Comparison of ENCODE assay signal across 24 cellular contexts in the genomic region with DNA sequence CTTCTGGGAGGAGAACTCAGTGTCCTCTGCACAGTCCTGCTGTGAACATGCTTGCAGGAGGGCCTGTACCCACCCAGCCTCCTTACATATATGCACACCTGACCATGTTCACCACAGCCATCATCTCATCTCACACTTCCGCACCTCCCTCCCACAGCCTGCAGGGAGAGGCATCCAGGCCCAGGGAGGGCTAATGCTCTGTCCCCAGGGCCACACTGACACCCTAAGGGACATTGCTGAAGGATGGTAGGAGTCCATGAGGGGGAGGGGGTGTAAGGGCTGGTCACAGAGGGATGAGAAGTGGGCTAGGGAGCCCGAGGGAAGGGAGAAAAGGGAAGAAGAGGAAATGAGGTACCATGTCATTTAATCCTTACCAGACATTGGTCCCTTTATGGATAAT. TPM values are rescaled to one million over a fixed set of nuclear protein-coding genes. Genes with fewer than 3 reads are reported as not detected.
"Had no signal": no experiment of that assay in that cellular context is flagged by ENCODE, and none has a peak within 500 bp of the region (broad histone marks: within the 10 kb centered on the region; RNA-seq: fewer than 3 reads in every experiment).

No MANE protein-coding gene starts in this region.

- H3K4me2 ChIP-seq: PC-9 had no signal

- H3K4me3 Mint-ChIP-seq: activated CD4-positive, alpha-beta memory T cell treated with anti-CD3 and anti-CD28 coated beads, Interleukin-2, amount 10 ng/mL, durations not matched to agents 7 days and 5 days; activated CD8-positive, alpha-beta memory T cell treated with anti-CD3 and anti-CD28 coated beads, Interleukin-2, amount 10 ng/mL, durations not matched to agents 7 days and 5 days; activated naive CD4-positive, alpha-beta T cell treated with anti-CD3 and anti-CD28 coated beads, Interleukin-2, amount 50 U/mL, for 24 hours had no signal

- H3K9me3 ChIP-seq: MG63 had no signal

- H3K4me3 ChIP-seq: MG63, PC-9, SK-N-MC had no signal

- H3K36me3 Mint-ChIP-seq: activated CD8-positive, alpha-beta memory T cell treated with anti-CD3 and anti-CD28 coated beads, Interleukin-2, amount 10 ng/mL, durations not matched to agents 7 days and 5 days; activated naive CD4-positive, alpha-beta T cell treated with anti-CD3 and anti-CD28 coated beads, Interleukin-2, amount 50 U/mL, for 24 hours; brain had no signal

- DNase-seq: activated CD4-positive, alpha-beta memory T cell treated with anti-CD3 and anti-CD28 coated beads, Interleukin-2, amount 10 ng/mL, durations not matched to agents 7 days and 5 days; activated CD4-positive, alpha-beta T cell treated with anti-CD3 and anti-CD28 coated beads for 1 hour; activated CD4-positive, CD25-positive, alpha-beta regulatory T cell; activated CD8-positive, alpha-beta memory T cell treated with anti-CD3 and anti-CD28 coated beads for 24 hours; activated CD8-positive, alpha-beta memory T cell treated with anti-CD3 and anti-CD28 coated beads, Interleukin-2, amount 50 U/mL, for 48 hours; activated gamma-delta T cell; activated naive CD4-positive, alpha-beta T cell treated with Interleukin-2 at 50 U/mL for 16 hours; central memory CD4-positive, alpha-beta T cell; NCI-H1048; T1000 had no signal

- H3K27ac Mint-ChIP-seq: activated CD4-positive, alpha-beta memory T cell treated with anti-CD3 and anti-CD28 coated beads, Interleukin-2, amount 10 ng/mL, durations not matched to agents 7 days and 5 days; activated CD8-positive, alpha-beta memory T cell treated with anti-CD3 and anti-CD28 coated beads, Interleukin-2, amount 10 ng/mL, durations not matched to agents 7 days and 5 days; activated naive CD4-positive, alpha-beta T cell treated with anti-CD3 and anti-CD28 coated beads, Interleukin-2, amount 50 U/mL, for 24 hours had no signal

- H2AFZ ChIP-seq: PC-9 had no signal

- H3K9me3 Mint-ChIP-seq: activated CD4-positive, alpha-beta memory T cell treated with anti-CD3 and anti-CD28 coated beads, Interleukin-2, amount 10 ng/mL, durations not matched to agents 7 days and 5 days; activated naive CD4-positive, alpha-beta T cell treated with anti-CD3 and anti-CD28 coated beads, Interleukin-2, amount 50 U/mL, for 24 hours had no signal

- H3K27me3 ChIP-seq: MG63 had no signal

- H3K4me1 Mint-ChIP-seq: activated CD4-positive, alpha-beta memory T cell treated with anti-CD3 and anti-CD28 coated beads, Interleukin-2, amount 10 ng/mL, durations not matched to agents 7 days and 5 days had no signal

- H3K27ac ChIP-seq: PC-9, RWPE1, SK-N-MC, WERI-Rb-1 had no signal

- H3K36me3 ChIP-seq: MG63 had no signal

RNA-seq across cellular contexts. Expression of a gene that starts 4.4 kb away (rescaled TPM):
- total RNA-seq: activated CD4-positive, alpha-beta memory T cell treated with anti-CD3 and anti-CD28 coated beads, Interleukin-2, amount 10 ng/mL, durations not matched to agents 7 days and 5 days; activated CD8-positive, alpha-beta memory T cell treated with anti-CD3 and anti-CD28 coated beads, Interleukin-2, amount 10 ng/mL, durations not matched to agents 7 days and 5 days; bronchial epithelial cell; OCI-LY7; PC-9; Right ventricle myocardium inferior; T-helper 1 cell treated with Interleukin-12 subunit alpha and Interleukin-12 subunit beta and Interleukin-4 antibody, amounts not matched to agents 30 ng/mL and 1 ng/mL, for 36 hours; T-helper 2 cell treated with Interferon-gamma antibody and Interleukin-4, amounts not matched to agents 100 ng/mL and 5 ng/mL, for 36 hours had no signal

RNA-seq across cellular contexts. Expression of a gene that starts 10.8 kb away (rescaled TPM):
- total RNA-seq: activated CD4-positive, alpha-beta memory T cell treated with anti-CD3 and anti-CD28 coated beads, Interleukin-2, amount 10 ng/mL, durations not matched to agents 7 days and 5 days; activated CD8-positive, alpha-beta memory T cell treated with anti-CD3 and anti-CD28 coated beads, Interleukin-2, amount 10 ng/mL, durations not matched to agents 7 days and 5 days; bronchial epithelial cell; cerebellum; OCI-LY7; PC-9; T-helper 1 cell treated with Interleukin-12 subunit alpha and Interleukin-12 subunit beta and Interleukin-4 antibody, amounts not matched to agents 30 ng/mL and 1 ng/mL, for 36 hours; T-helper 2 cell treated with Interferon-gamma antibody and Interleukin-4, amounts not matched to agents 100 ng/mL and 5 ng/mL, for 36 hours had no signal
